Comparison of ENCODE assay signal across 15 cellular contexts in the genomic region with DNA sequence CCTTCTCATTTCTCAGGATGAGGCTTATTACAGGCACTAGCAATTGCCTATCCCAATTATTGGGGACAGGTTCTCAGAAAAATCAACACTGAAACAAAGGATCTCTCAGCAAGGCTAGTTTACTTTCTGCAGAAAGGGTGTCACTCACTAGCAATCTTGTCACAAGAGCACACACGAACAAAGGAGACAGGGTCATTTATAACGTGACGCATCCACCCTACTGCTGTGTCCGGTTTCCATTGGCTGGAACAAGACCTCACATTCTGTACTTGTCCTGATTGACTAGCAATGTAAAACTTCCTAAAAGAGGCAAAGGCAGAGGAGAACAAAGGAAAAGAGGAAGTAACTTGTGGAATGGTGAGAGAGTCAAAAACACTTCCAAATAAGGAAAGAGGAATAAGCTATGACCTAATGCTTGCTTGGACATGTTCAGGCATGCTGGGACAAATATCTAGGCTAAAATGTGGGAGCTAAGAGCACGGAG.
A peak's percentile ranks its signal among the peaks of the same experiment; 100 is the strongest.
DNase-seq lines count a peak whose midpoint lies in the region.
"Had no signal": no experiment of that assay in that cellular context is flagged by ENCODE, and none has a peak within 500 bp of the region (broad histone marks: within the 10 kb centered on the region; RNA-seq: fewer than 3 reads in every experiment).

No MANE protein-coding gene starts in this region.

- peak; percentile 34 for DNase-seq in EH (ENCODE audit: low read depth)
- peak; percentile 12 for DNase-seq in LoVo (ENCODE audit: low spot score)
- peak; percentile 19 for DNase-seq in UCSD-AML1 (lab: John Stamatoyannopoulos, UW; ENCODE audit: unreplicated experiment)
- DNase-seq in iris pigment epithelial cell (ENCODE audit: low read depth): peak; percentile 30
- no peak for DNase-seq in T-helper 1 cell
- no peak for DNase-seq in activated effector memory CD4-positive, alpha-beta T cell treated with anti-CD3 and anti-CD28 coated beads, Interleukin-2, amount 50 U/mL, for 16 hours
- no peak for DNase-seq in stimulated activated naive CD4-positive, alpha-beta T cell treated with Interleukin-2 at 50 U/mL for 16 hours (lab: John Stamatoyannopoulos, UW)
- DNase-seq: activated CD4-positive, alpha-beta memory T cell treated with anti-CD3 and anti-CD28 coated beads, Interleukin-2, amount 10 ng/mL, durations not matched to agents 7 days and 5 days; body of pancreas; effector memory CD4-positive, alpha-beta T cell; heart right ventricle; left ventricle myocardium superior; NCI-H1092; stimulated activated naive CD8-positive, alpha-beta T cell treated with anti-CD3 and anti-CD28 coated beads, Interleukin-15, amount 100 ng/mL, for 72 hours; T-helper 9 cell had no signal

Comparison
In these comparisons a context has a peak if more than half of its experiments do, and no peak if none do; other contexts are left out.
1. DNase-seq: peak in EH (single experiment), LoVo (single experiment), UCSD-AML1 (single experiment) and iris pigment epithelial cell (single experiment); none in T-helper 1 cell (0 of 5), activated effector memory CD4-positive, alpha-beta T cell treated with anti-CD3 and anti-CD28 coated beads, Interleukin-2, amount 50 U/mL, for 16 hours (single experiment) and stimulated activated naive CD4-positive, alpha-beta T cell treated with Interleukin-2 at 50 U/mL for 16 hours (single experiment).